8 cellular contexts compared by ENCODE assay signal in the genomic region with DNA sequence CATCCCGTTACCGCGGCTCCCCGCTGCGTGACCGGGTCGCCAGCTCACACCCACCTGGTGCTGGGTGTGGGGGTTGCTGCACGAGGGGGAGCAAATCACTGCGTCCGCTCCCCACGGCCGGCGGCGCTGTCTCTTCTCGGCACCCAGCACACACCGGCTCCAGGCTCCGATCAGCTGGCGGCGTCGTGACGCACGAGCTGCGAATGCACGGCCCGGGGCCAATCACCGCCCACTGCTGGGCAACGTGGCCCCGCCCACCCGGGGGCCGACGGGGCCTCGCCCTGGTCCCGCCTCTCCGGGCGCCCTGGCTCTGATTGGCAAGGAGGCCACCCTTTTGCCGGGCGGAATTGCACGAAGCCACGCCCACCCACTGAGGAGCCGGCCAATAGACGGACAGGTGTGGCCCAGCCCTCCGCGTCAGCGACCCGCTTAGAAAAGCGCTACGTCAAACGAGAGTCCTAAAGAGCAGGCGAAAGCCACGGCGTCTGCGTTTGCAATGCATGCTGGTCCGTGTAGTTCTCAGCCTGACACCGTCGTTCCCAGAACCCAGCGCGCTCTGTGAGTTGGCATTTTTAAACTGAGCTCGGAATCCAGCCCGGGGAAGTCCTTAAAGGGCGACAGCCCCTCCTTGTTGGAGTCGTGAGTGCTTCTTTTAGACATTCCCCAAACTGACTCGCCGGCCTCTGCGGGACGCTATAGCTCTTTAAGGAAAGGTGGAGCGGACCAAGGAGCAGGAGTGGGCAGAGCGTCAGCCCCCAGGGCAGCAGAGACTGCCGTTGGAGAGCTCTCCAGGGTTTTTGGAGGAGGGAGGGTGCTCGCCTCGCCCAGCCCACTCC. TPM values are rescaled to one million over a fixed set of nuclear protein-coding genes. Genes with fewer than 3 reads are reported as not detected.
DNase-seq lines count a peak whose midpoint lies in the region; ATAC-seq and TF ChIP-seq lines count a peak whose summit lies in the region.

No MANE protein-coding gene starts in this region.

- H3K27ac ChIP-seq in SU-DHL-6 (ENCODE audit: low read depth, low read length) (peak overlapping the region; percentile 85), cardiac muscle cell (peak overlapping the region; percentile 99), parathyroid adenoma (peak overlapping the region; percentile 99), transverse colon (peak overlapping the region; percentile 99 to 100 (median 100))

- H3K27me3 ChIP-seq in SU-DHL-6 (ENCODE audit: low read length) (no peaks in the 10 kb centered on the region), adipocyte (replicated peaks; ENCODE audit: control insufficient read depth, insufficient read depth, low read length) (no peaks in the 10 kb centered on the region), cardiac muscle cell (no peaks in the 10 kb centered on the region), parathyroid adenoma (ENCODE audit: control insufficient read depth, insufficient read depth, low read length) (no peaks in the 10 kb centered on the region), transverse colon (no peaks in the 10 kb centered on the region)

- H3K4me2 ChIP-seq in SU-DHL-6 (ENCODE audit: low read depth, low read length, poor library complexity, severe bottlenecking) (peak overlapping the region; percentile 67), parathyroid adenoma (ENCODE audit: low read length) (peak overlapping the region; percentile 99)

- H3F3A ChIP-seq in SU-DHL-6 (ENCODE audit: insufficient read depth), result peaks cover 11% of the 10 kb centered on the region; the same call in 1 of the 2 replicates

- peak; percentile 79 for ATAC-seq in HG02678 (IDR thresholded peaks at IDR 0.05; ENCODE audit: unreplicated experiment)

- intact Hi-C loops in transverse colon (cut with DNase I; ENCODE audit: low total_unique reads), result loop anchor here (5.0 to 10.0 kb wide), 2 partner anchors 61 to 66 kb away; no protein-coding TSS in a partner anchor

- H3K9me3 ChIP-seq in SU-DHL-6 (ENCODE audit: insufficient read depth, low read length) (no peaks in the 10 kb centered on the region), adipocyte (ENCODE audit: control insufficient read depth, low read length) (no peaks in the 10 kb centered on the region), cardiac muscle cell (ENCODE audit: low read depth) (no peaks in the 10 kb centered on the region), parathyroid adenoma (ENCODE audit: control insufficient read depth, low read length) (no peaks in the 10 kb centered on the region), transverse colon (no peaks in the 10 kb centered on the region)

- TF ChIP-seq EP300 in transverse colon (IDR thresholded peaks at IDR 0.05; ENCODE audit: low read depth), result no peak

- 0% methylated on average over 63 of the region's 70 CpGs; no CpG with 5 or more reads in 1 of the 2 donors for WGBS in transverse colon (ENCODE audit: low coverage in 1 of 2), 2 donors

- H4K20me1 ChIP-seq in SU-DHL-6 (ENCODE audit: low read depth, low read length), result no peaks in the 10 kb centered on the region

- no peaks in the 10 kb centered on the region for H3K36me3 ChIP-seq in SU-DHL-6 (ENCODE audit: low read length)
- H3K36me3 ChIP-seq in adipocyte (ENCODE audit: control insufficient read depth, insufficient read depth, low read length, severe bottlenecking), result peaks cover 30% of the 10 kb centered on the region
- no peaks in the 10 kb centered on the region for H3K36me3 ChIP-seq in cardiac muscle cell
- H3K36me3 ChIP-seq in parathyroid adenoma (ENCODE audit: control insufficient read depth, insufficient read depth, low read length), result no peaks in the 10 kb centered on the region
- H3K36me3 ChIP-seq in transverse colon, result peaks cover 0 to 8% (median 4%) of the 10 kb centered on the region in 4 donors

- H3K4me3 ChIP-seq in GM12864 (ENCODE audit: low read depth, low read length), result peak overlapping the region; percentile 88
- H3K4me3 ChIP-seq in SU-DHL-6 (ENCODE audit: insufficient read depth, low read length, poor library complexity, severe bottlenecking), result peak overlapping the region; percentile 85
- H3K4me3 ChIP-seq in adipocyte (ENCODE audit: low read length), result peak overlapping the region; percentile 97
- peak overlapping the region; percentile 93 for H3K4me3 ChIP-seq in cardiac muscle cell
- peak overlapping the region; percentile 98 for H3K4me3 ChIP-seq in parathyroid adenoma (ENCODE audit: low read depth, low read length)
- H3K4me3 ChIP-seq in transverse colon, result peak overlapping the region; percentile 74 to 97 (median 87)

- no peaks in the 10 kb centered on the region for H3K79me2 ChIP-seq in SU-DHL-6 (ENCODE audit: insufficient read depth, low read length)
- H3K79me2 ChIP-seq in parathyroid adenoma, result peaks cover 8% of the 10 kb centered on the region

- H3K4me1 ChIP-seq in adipocyte (ENCODE audit: control insufficient read depth, insufficient read depth, low read length), result peaks cover 55% of the 10 kb centered on the region
- peaks cover 10% of the 10 kb centered on the region for H3K4me1 ChIP-seq in cardiac muscle cell (ENCODE audit: low read depth)
- peaks cover 28% of the 10 kb centered on the region for H3K4me1 ChIP-seq in parathyroid adenoma
- H3K4me1 ChIP-seq in transverse colon, result peaks cover 21 to 48% (median 36%) of the 10 kb centered on the region in 4 donors

- H2AFZ ChIP-seq in SU-DHL-6 (ENCODE audit: low read depth, low read length, severe bottlenecking) (peak overlapping the region; percentile 81), parathyroid adenoma (peak overlapping the region; percentile 74)

- DNase-seq in GM12864 (ENCODE audit: low read depth) (peak; percentile 100), NCI-H128 (lab: John Stamatoyannopoulos, UW; ENCODE audit: unreplicated experiment) (peak; percentile 97), adipocyte (ENCODE audit: low read depth) (peak; percentile 100), cardiac muscle cell (ENCODE audit: low read depth in 1 of 2, low spot score in 1 of 2) (peak; percentile 100), transverse colon (peak; percentile 100)

- peak; percentile 100 for TF ChIP-seq POLR2A in transverse colon (IDR thresholded peaks at IDR 0.05)

- H3K9me2 ChIP-seq in SU-DHL-6 (replicated peaks; ENCODE audit: insufficient read depth, low read length), result no peaks in the 10 kb centered on the region

- in situ Hi-C loops in transverse colon (cut with MboI; ENCODE audit: low pct_ligation_motif_present in 1 of 4, low pct_unique_long_range_greater_than_20kb in 1 of 4, low sequenced_read_pairs in 3 of 4), result loop anchor here in 2 of 4 donors (25.0 kb wide), 2 partner anchors 96 to 321 kb away; a partner anchor contains a TSS

- H3K9ac ChIP-seq in SU-DHL-6 (ENCODE audit: low read length) (peak overlapping the region; percentile 78), adipocyte (ENCODE audit: low read length) (peak overlapping the region; percentile 99), parathyroid adenoma (peak overlapping the region; percentile 87)

- TF ChIP-seq CTCF in GM12864 (IDR thresholded peaks at IDR 0.05; ENCODE audit: low read depth, low read length, missing control alignments), result no peak
- no peak for TF ChIP-seq CTCF in SU-DHL-6 (IDR thresholded peaks at IDR 0.05; ENCODE audit: insufficient read depth, low read length, poor library complexity, severe bottlenecking)
- peak; percentile 30 for TF ChIP-seq CTCF in cardiac muscle cell (IDR thresholded peaks at IDR 0.05; ENCODE audit: low read depth, low read length)
- TF ChIP-seq CTCF in parathyroid adenoma (IDR thresholded peaks at IDR 0.05), result peak; percentile 15
- peak in 1 of 5 experiments; percentile 30 for TF ChIP-seq CTCF in transverse colon (IDR thresholded peaks at IDR 0.05)

RNA-seq across cellular contexts. Expression of a gene that starts 6.1 kb away (rescaled TPM):
- 2.1 and 3.1 TPM in 2 replicates for total RNA-seq in cardiac muscle cell
- 0.89 and 1.4 TPM in 2 replicates for polyA plus RNA-seq in cardiac muscle cell
- total RNA-seq in transverse colon, result 10 to 100 TPM; 21.6 to 48.6 (median 31.5) TPM

RNA-seq across cellular contexts. Expression of a gene that starts 8.2 kb away (rescaled TPM):
- total RNA-seq in cardiac muscle cell (14.2 and 23.1 TPM in 2 replicates), transverse colon (10 to 100 TPM; 26.1 to 73.7 (median 35.7) TPM)
- polyA plus RNA-seq in cardiac muscle cell, result 7.4 and 9.5 TPM in 2 replicates

RNA-seq across cellular contexts. Expression of a gene that starts 26.4 kb away (rescaled TPM):
- total RNA-seq in cardiac muscle cell, result 2.2 TPM in 1 of 2 replicates, not detected in the other
- polyA plus RNA-seq in cardiac muscle cell, result not detected in 2 replicates
- total RNA-seq in transverse colon, result 10 to 100 TPM in 1 of 4 donors, 1 to 10 TPM in 2, not detected in 1; 3.2 to 10.5 (median 3.4) TPM

RNA-seq across cellular contexts. Expression of a gene that starts 31.6 kb away (rescaled TPM):
- 118 and 137 TPM in 2 replicates for total RNA-seq in cardiac muscle cell
- polyA plus RNA-seq in cardiac muscle cell, result 170 and 182 TPM in 2 replicates
- total RNA-seq in transverse colon, result 100 to 1,000 TPM; 155 to 410 (median 169) TPM

RNA-seq across cellular contexts. Expression of a gene that starts 45.6 kb away (rescaled TPM):
- total RNA-seq in cardiac muscle cell (102 and 134 TPM in 2 replicates), transverse colon (100 to 1,000 TPM in 3 of 4 donors, 10 to 100 TPM in 1; 88.3 to 340 (median 114) TPM)
- polyA plus RNA-seq in cardiac muscle cell, result 73.1 and 109 TPM in 2 replicates

Comparison
In these comparisons a context has a peak if more than half of its experiments do, and no peak if none do; other contexts are left out.
1. Peak in every context shown above with its lines: DNase-seq, ATAC-seq, H3K4me3 ChIP-seq and H3K27ac ChIP-seq.
2. CTCF ChIP-seq: peak in cardiac muscle cell (single experiment) and parathyroid adenoma (single experiment); none in GM12864 (single experiment) and SU-DHL-6 (single experiment).